ENCODE assay signal across 1 cellular context in the genomic region with DNA sequence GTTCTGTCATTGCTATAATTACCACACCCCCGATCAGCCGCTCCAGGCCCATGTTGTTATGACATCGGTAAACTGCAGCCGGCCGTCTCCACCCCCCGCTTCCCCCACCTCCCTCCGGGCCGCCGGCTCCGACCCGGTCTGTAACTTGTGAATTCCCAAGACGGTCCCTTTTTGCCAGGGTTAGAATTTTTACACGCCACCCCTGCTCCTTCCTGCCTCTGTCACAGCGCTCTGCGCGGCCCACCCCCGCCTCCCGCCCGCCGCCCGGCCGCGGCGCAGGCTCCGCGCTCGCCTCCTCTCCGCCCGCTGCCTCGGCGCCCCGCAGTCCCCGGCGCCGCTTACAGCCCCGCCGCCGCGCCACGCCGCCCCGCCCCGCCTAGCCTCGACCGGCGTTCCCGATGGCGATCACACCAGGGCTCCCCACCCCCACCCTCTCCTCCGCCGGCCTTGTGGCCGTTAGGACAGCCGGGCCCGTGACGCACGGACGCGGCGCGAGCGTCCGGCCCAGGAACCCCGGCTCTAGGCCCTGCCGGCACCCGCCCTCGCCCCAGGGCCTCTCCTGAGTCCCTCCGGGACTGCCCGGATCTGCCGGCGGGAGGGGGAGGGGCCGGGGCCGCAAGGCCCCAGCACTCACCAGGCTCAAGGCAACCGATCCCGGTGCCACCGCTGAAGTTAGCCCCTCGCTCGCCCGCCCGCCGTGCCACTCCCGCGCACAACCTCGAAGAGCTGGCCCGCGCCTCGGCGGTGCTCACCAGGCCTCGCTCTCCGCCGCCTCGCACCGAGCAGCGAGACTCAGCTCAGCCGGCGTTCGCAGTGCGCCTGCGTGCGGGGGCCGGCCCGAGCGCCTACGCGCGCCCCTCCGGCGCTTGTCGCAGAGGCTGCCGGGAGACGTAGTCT.
A peak's percentile ranks its signal among the peaks of the same experiment; 100 is the strongest.
TF ChIP-seq lines count a peak whose summit lies in the region.

KPNA1 (minus strand) TSS at position 817 of the 897 bp plus-strand sequence. CDS start 18,374 bp downstream, outside the sequence.

TF ChIP-seq in GM12878, 131 proteins besides CTCF, POLR2A, EP300 and RAD21 (continued from another document and continues in another):
- TF ChIP-seq, protein P1, sequence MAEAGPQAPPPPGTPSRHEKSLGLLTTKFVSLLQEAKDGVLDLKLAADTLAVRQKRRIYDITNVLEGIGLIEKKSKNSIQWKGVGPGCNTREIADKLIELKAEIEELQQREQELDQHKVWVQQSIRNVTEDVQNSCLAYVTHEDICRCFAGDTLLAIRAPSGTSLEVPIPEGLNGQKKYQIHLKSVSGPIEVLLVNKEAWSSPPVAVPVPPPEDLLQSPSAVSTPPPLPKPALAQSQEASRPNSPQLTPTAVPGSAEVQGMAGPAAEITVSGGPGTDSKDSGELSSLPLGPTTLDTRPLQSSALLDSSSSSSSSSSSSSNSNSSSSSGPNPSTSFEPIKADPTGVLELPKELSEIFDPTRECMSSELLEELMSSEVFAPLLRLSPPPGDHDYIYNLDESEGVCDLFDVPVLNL (IDR thresholded peaks at IDR 0.05; ENCODE audit: low read depth, low read length): no peak
- TF ChIP-seq YY1 (IDR thresholded peaks at IDR 0.05; ENCODE audit: low read depth, low read length) (peak; percentile 85), SUPT20H (IDR thresholded peaks at IDR 0.05; ENCODE audit: borderline replicate concordance, control insufficient read depth, low read depth, low read length) (no peak), E4F1 (IDR thresholded peaks at IDR 0.05; ENCODE audit: borderline replicate concordance, partially characterized antibody) (no peak), ZNF622 (IDR thresholded peaks at IDR 0.05) (no peak), POU2F2 (IDR thresholded peaks at IDR 0.05; ENCODE audit: borderline replicate concordance, low read depth, low read length) (peak; percentile 87), NBN (IDR thresholded peaks at IDR 0.05) (0 out of 2 replicates have a peak, but pooled peaks have one; percentile 23), ESRRA (IDR thresholded peaks at IDR 0.05; ENCODE audit: low read length) (peak; percentile 31; the same call in 1 of the 2 replicates), POLR2AphosphoS5 (IDR thresholded peaks at IDR 0.05; ENCODE audit: low read length) (peak; percentile 91), RELA (IDR thresholded peaks at IDR 0.05; ENCODE audit: borderline replicate concordance, partially characterized antibody) (peak; percentile 50), BCL3 (IDR thresholded peaks at IDR 0.05; ENCODE audit: borderline replicate concordance, insufficient read depth, low read depth, low read length, poor library complexity, severe bottlenecking) (no peak), CREM (IDR thresholded peaks at IDR 0.05; ENCODE audit: low read depth) (peak; percentile 69), RELB (IDR thresholded peaks at IDR 0.05; ENCODE audit: low read depth) (no peak), BHLHE40 (IDR thresholded peaks at IDR 0.05; ENCODE audit: borderline replicate concordance in 1 of 2, low read depth in 2 of 2, low read length in 1 of 2) (peak; percentile 6 to 65; a peak in 2 of 4 replicates), ASH2L (IDR thresholded peaks at IDR 0.05; ENCODE audit: borderline replicate concordance, low read depth) (no peak), MAX (IDR thresholded peaks at IDR 0.05; ENCODE audit: low read depth, low read length) (peak; percentile 79), TCF3 (IDR thresholded peaks at IDR 0.05; ENCODE audit: borderline replicate concordance, insufficient read depth, low read depth, low read length) (0 out of 2 replicates have a peak, but pooled peaks have one; percentile 14), SUZ12 (IDR thresholded peaks at IDR 0.05; ENCODE audit: unreplicated experiment) (no peak), TBL1XR1 (IDR thresholded peaks at IDR 0.05; ENCODE audit: low read depth, low read length) (no peak), CHD4 (IDR thresholded peaks at IDR 0.05) (no peak), SPI1 (IDR thresholded peaks at IDR 0.05; ENCODE audit: borderline replicate concordance, insufficient read depth, low read depth, low read length) (no peak), SIN3A (IDR thresholded peaks at IDR 0.05; ENCODE audit: low read depth, low read length) (peak; percentile 88), CBX3 (IDR thresholded peaks at IDR 0.05; ENCODE audit: borderline replicate concordance, low read depth) (no peak), CREB1 (IDR thresholded peaks at IDR 0.05; ENCODE audit: low read depth) (peak; percentile 78), RFX5 (IDR thresholded peaks at IDR 0.05; ENCODE audit: low read depth, low read length) (no peak), NFXL1 (IDR thresholded peaks at IDR 0.05; ENCODE audit: borderline replicate concordance) (no peak), SKIL (IDR thresholded peaks at IDR 0.05; ENCODE audit: low read depth, poor library complexity, severe bottlenecking) (no peak), WRNIP1 (IDR thresholded peaks at IDR 0.05; ENCODE audit: borderline replicate concordance, low read depth, low read length) (no peak), ZBTB11 (CRISPR knock-in tag; IDR thresholded peaks at IDR 0.05) (no peak), CBX5 (IDR thresholded peaks at IDR 0.05; ENCODE audit: low read depth) (peak; percentile 54; the same call in 1 of the 2 replicates), BMI1 (IDR thresholded peaks at IDR 0.05; ENCODE audit: borderline replicate concordance) (no peak), RAD51 (IDR thresholded peaks at IDR 0.05) (no peak), SMARCA5 (IDR thresholded peaks at IDR 0.05) (peak; percentile 77; the same call in 1 of the 2 replicates), GABPA (IDR thresholded peaks at IDR 0.05; ENCODE audit: low read depth) (no peak), PAX8 (IDR thresholded peaks at IDR 0.05) (0 out of 2 replicates have a peak, but pooled peaks have one; percentile 1)
- TF ChIP-seq, protein P2, sequence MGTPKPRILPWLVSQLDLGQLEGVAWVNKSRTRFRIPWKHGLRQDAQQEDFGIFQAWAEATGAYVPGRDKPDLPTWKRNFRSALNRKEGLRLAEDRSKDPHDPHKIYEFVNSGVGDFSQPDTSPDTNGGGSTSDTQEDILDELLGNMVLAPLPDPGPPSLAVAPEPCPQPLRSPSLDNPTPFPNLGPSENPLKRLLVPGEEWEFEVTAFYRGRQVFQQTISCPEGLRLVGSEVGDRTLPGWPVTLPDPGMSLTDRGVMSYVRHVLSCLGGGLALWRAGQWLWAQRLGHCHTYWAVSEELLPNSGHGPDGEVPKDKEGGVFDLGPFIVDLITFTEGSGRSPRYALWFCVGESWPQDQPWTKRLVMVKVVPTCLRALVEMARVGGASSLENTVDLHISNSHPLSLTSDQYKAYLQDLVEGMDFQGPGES (IDR thresholded peaks at IDR 0.05): no peak
- TF ChIP-seq, protein P3, sequence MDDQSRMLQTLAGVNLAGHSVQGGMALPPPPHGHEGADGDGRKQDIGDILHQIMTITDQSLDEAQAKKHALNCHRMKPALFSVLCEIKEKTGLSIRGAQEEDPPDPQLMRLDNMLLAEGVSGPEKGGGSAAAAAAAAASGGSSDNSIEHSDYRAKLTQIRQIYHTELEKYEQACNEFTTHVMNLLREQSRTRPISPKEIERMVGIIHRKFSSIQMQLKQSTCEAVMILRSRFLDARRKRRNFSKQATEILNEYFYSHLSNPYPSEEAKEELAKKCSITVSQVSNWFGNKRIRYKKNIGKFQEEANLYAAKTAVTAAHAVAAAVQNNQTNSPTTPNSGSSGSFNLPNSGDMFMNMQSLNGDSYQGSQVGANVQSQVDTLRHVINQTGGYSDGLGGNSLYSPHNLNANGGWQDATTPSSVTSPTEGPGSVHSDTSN (IDR thresholded peaks at IDR 0.05; ENCODE audit: insufficient replicate concordance, low read depth, low read length): no peak
- TF ChIP-seq, protein P4, sequence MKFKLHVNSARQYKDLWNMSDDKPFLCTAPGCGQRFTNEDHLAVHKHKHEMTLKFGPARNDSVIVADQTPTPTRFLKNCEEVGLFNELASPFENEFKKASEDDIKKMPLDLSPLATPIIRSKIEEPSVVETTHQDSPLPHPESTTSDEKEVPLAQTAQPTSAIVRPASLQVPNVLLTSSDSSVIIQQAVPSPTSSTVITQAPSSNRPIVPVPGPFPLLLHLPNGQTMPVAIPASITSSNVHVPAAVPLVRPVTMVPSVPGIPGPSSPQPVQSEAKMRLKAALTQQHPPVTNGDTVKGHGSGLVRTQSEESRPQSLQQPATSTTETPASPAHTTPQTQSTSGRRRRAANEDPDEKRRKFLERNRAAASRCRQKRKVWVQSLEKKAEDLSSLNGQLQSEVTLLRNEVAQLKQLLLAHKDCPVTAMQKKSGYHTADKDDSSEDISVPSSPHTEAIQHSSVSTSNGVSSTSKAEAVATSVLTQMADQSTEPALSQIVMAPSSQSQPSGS (IDR thresholded peaks at IDR 0.05; ENCODE audit: low read length): no peak
